In the genomic region with DNA sequence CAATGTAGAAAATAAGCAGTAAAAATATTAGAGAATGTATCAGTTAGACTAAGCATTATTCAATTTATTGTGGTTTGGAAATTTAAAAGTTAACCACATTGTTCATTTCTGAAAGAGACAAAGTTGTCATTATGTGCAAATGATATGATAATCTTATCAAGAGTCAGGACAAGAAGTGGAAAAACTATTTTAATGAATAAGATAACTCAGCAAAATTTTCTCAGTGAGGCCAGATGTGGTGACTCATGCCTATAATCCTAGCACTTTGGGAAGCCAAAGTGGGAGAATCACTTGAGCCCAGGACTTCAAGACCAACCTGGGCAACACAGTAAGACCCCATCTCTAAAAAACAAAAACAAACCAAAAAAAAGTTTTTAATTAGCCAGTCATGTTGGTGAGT, we compare ENCODE assay signal across 20 cellular contexts.
"Had no signal": no experiment of that assay in that cellular context is flagged by ENCODE, and none has a peak within 500 bp of the region (broad histone marks: within the 10 kb centered on the region; RNA-seq: fewer than 3 reads in every experiment).

No MANE protein-coding gene starts in this region.

- H3K4me3 Mint-ChIP-seq: activated naive CD4-positive, alpha-beta T cell treated with anti-CD3 and anti-CD28 coated beads, Interleukin-2, amount 50 U/mL, for 24 hours; mesothelial cell of epicardium; natural killer cell; T-helper 17 cell had no signal

- H3K4me1 ChIP-seq: ascending aorta, colonic mucosa, esophagus squamous epithelium, prostate gland, upper lobe of left lung had no signal

- H3K36me3 ChIP-seq: ascending aorta, colonic mucosa, esophagus squamous epithelium, prostate gland, thoracic aorta, upper lobe of left lung had no signal

- H3K27ac ChIP-seq: ascending aorta, colonic mucosa, esophagus squamous epithelium, prostate gland, thoracic aorta, upper lobe of left lung had no signal

- H3K4me3 ChIP-seq: ascending aorta, colonic mucosa, esophagus squamous epithelium, prostate gland, thoracic aorta, upper lobe of left lung had no signal

- DNase-seq: activated CD4-positive, alpha-beta T cell treated with anti-CD3 and anti-CD28 coated beads for 1 hour; activated CD4-positive, alpha-beta T cell treated with anti-CD3 and anti-CD28 coated beads, Interleukin-2, amount 50 U/mL, for 1 hour; activated gamma-delta T cell treated with Interleukin-2 at 50 U/mL for 16 hours; activated T-cell treated with anti-CD3 and anti-CD28 coated beads, Interleukin-2, amount 50 U/mL, for 1 hour; colonic mucosa; esophagus squamous epithelium; foreskin melanocyte; hippocampal formation; left ventricle myocardium superior; mammary epithelial cell; natural killer cell; stimulated activated CD4-positive, alpha-beta T cell treated with anti-CD3 and anti-CD28 coated beads, Interleukin-4, amount 100 ng/mL, for 24 hours; stimulated activated naive CD4-positive, alpha-beta T cell treated with Interleukin-2 at 50 U/mL for 16 hours; T-helper 17 cell; upper lobe of left lung had no signal

- ATAC-seq: left ventricle myocardium superior, natural killer cell, T-helper 17 cell had no signal

- H3K27ac Mint-ChIP-seq: activated naive CD4-positive, alpha-beta T cell treated with anti-CD3 and anti-CD28 coated beads, Interleukin-2, amount 50 U/mL, for 24 hours; mesothelial cell of epicardium; natural killer cell; T-helper 17 cell had no signal

- H3K9me3 ChIP-seq: ascending aorta, colonic mucosa, esophagus squamous epithelium, prostate gland, thoracic aorta, upper lobe of left lung had no signal

- H3K4me1 Mint-ChIP-seq: T-helper 17 cell had no signal

- H3K27me3 ChIP-seq: ascending aorta, colonic mucosa, esophagus squamous epithelium, upper lobe of left lung had no signal

- H3K27me3 Mint-ChIP-seq: activated naive CD4-positive, alpha-beta T cell treated with anti-CD3 and anti-CD28 coated beads, Interleukin-2, amount 50 U/mL, for 24 hours had no signal
